2 cellular contexts compared by ENCODE assay signal in the genomic region with DNA sequence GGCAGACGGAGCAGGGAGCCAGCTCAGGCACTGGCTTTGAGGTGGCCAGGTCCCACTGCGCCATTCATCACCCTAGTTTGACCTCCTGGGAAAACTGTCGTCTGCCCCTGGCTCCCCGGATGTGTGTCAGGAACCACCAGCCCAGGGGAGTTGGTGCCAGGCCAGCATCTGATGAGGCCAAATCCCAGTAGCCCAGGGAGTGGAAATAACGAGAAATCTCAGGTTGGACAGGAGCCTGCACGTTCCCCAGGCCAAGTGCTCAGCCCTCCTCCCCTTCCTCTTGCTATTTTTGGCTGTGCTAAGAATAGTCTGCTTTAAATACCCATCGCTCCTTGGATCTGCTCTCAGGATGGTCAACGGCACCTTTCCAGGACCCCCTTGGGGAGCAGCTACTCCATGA.
TF ChIP-seq lines count a peak whose summit lies in the region.

No MANE protein-coding gene starts in this region.

TF ChIP-seq in liver, 16 proteins besides CTCF, POLR2A, EP300 and RAD21 (continued from another document):
- TF ChIP-seq ZBTB33 (IDR thresholded peaks at IDR 0.05) (no peak), GABPA (IDR thresholded peaks at IDR 0.05 in 1 of 2, conservative IDR thresholded peaks at IDR 0.05 in 1 of 2) (no peak), RXRA (IDR thresholded peaks at IDR 0.05) (peak in 1 of 2 donors; percentile 22), FOXA1 (IDR thresholded peaks at IDR 0.05) (no peak), SP1 (IDR thresholded peaks at IDR 0.05) (no peak)
- TF ChIP-seq, protein P1, sequence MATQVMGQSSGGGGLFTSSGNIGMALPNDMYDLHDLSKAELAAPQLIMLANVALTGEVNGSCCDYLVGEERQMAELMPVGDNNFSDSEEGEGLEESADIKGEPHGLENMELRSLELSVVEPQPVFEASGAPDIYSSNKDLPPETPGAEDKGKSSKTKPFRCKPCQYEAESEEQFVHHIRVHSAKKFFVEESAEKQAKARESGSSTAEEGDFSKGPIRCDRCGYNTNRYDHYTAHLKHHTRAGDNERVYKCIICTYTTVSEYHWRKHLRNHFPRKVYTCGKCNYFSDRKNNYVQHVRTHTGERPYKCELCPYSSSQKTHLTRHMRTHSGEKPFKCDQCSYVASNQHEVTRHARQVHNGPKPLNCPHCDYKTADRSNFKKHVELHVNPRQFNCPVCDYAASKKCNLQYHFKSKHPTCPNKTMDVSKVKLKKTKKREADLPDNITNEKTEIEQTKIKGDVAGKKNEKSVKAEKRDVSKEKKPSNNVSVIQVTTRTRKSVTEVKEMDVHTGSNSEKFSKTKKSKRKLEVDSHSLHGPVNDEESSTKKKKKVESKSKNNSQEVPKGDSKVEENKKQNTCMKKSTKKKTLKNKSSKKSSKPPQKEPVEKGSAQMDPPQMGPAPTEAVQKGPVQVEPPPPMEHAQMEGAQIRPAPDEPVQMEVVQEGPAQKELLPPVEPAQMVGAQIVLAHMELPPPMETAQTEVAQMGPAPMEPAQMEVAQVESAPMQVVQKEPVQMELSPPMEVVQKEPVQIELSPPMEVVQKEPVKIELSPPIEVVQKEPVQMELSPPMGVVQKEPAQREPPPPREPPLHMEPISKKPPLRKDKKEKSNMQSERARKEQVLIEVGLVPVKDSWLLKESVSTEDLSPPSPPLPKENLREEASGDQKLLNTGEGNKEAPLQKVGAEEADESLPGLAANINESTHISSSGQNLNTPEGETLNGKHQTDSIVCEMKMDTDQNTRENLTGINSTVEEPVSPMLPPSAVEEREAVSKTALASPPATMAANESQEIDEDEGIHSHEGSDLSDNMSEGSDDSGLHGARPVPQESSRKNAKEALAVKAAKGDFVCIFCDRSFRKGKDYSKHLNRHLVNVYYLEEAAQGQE (IDR thresholded peaks at IDR 0.05) = no peak

TF ChIP-seq in HepG2, 621 proteins besides CTCF, POLR2A, EP300 and RAD21 (continued from another document):
- TF ChIP-seq, protein P2, sequence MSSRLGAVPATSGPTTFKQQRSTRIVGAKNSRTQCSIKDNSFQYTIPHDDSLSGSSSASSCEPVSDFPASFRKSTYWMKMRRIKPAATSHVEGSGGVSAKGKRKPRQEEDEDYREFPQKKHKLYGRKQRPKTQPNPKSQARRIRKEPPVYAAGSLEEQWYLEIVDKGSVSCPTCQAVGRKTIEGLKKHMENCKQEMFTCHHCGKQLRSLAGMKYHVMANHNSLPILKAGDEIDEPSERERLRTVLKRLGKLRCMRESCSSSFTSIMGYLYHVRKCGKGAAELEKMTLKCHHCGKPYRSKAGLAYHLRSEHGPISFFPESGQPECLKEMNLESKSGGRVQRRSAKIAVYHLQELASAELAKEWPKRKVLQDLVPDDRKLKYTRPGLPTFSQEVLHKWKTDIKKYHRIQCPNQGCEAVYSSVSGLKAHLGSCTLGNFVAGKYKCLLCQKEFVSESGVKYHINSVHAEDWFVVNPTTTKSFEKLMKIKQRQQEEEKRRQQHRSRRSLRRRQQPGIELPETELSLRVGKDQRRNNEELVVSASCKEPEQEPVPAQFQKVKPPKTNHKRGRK (CRISPR knock-in tag; IDR thresholded peaks at IDR 0.05) = no peak
- no peak for TF ChIP-seq FOXO4 (CRISPR knock-in tag; conservative IDR thresholded peaks at IDR 0.05)
- no peak for TF ChIP-seq ZNF20 (CRISPR knock-in tag; IDR thresholded peaks at IDR 0.05)
- TF ChIP-seq E2F2 (CRISPR knock-in tag; IDR thresholded peaks at IDR 0.05; ENCODE audit: borderline replicate concordance) = no peak
- TF ChIP-seq CC2D1A (CRISPR knock-in tag; IDR thresholded peaks at IDR 0.05) = no peak
- no peak for TF ChIP-seq ZNF136 (CRISPR knock-in tag; IDR thresholded peaks at IDR 0.05; ENCODE audit: low read depth)
- TF ChIP-seq KDM5B (CRISPR knock-in tag; IDR thresholded peaks at IDR 0.05; ENCODE audit: borderline replicate concordance) = no peak
- TF ChIP-seq TBL1XR1 (IDR thresholded peaks at IDR 0.05; ENCODE audit: borderline replicate concordance, low read length, partially characterized antibody) = no peak
- no peak for TF ChIP-seq FOXJ3 (CRISPR knock-in tag; IDR thresholded peaks at IDR 0.05; ENCODE audit: borderline replicate concordance)
- TF ChIP-seq HIC2 (CRISPR knock-in tag; IDR thresholded peaks at IDR 0.05; ENCODE audit: low read depth) = no peak
- no peak for TF ChIP-seq ZNF790 (CRISPR knock-in tag; IDR thresholded peaks at IDR 0.05; ENCODE audit: borderline replicate concordance)
- no peak for TF ChIP-seq ZNF407 (CRISPR knock-in tag; IDR thresholded peaks at IDR 0.05; ENCODE audit: not compliant biosample characterization)
- TF ChIP-seq ZNF737 (CRISPR knock-in tag; IDR thresholded peaks at IDR 0.05; ENCODE audit: borderline replicate concordance) = no peak
- TF ChIP-seq TAF1 (CRISPR knock-in tag; IDR thresholded peaks at IDR 0.05) = no peak
- TF ChIP-seq KAT7 (CRISPR knock-in tag; IDR thresholded peaks at IDR 0.05; ENCODE audit: borderline replicate concordance) = no peak
- TF ChIP-seq, protein P3, sequence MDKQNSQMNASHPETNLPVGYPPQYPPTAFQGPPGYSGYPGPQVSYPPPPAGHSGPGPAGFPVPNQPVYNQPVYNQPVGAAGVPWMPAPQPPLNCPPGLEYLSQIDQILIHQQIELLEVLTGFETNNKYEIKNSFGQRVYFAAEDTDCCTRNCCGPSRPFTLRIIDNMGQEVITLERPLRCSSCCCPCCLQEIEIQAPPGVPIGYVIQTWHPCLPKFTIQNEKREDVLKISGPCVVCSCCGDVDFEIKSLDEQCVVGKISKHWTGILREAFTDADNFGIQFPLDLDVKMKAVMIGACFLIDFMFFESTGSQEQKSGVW (CRISPR knock-in tag; IDR thresholded peaks at IDR 0.05; ENCODE audit: borderline replicate concordance) = no peak
